14 cellular contexts compared by ENCODE assay signal in genomic region chr15:64754663-64755426, GRCh38. TPM values are rescaled to one million over a fixed set of nuclear protein-coding genes. Genes with fewer than 3 reads are reported as not detected.
DNase-seq lines count a peak whose midpoint lies in the region; ATAC-seq and TF ChIP-seq lines count a peak whose summit lies in the region.
"Had no signal": no experiment of that assay in that cellular context is flagged by ENCODE, and none has a peak within 500 bp of the region (broad histone marks: within the 10 kb centered on the region; RNA-seq: fewer than 3 reads in every experiment).

No MANE protein-coding gene starts in this region.

- H3K4me1 ChIP-seq in aorta (ENCODE audit: control insufficient read depth in 1 of 2, insufficient read depth in 2 of 2, low read length in 2 of 2) (no peaks in the 10 kb centered on the region), MM.1S (ENCODE audit: low read length) (no peaks in the 10 kb centered on the region)

- H3K9me3 ChIP-seq in aorta (ENCODE audit: control insufficient read depth, low read length), result no peaks in the 10 kb centered on the region
- H3K9me3 ChIP-seq in MM.1S (replicated peaks; ENCODE audit: insufficient read depth, low read length), result no peaks in the 10 kb centered on the region

- H3K4me3 ChIP-seq in aorta (ENCODE audit: low read length in 2 of 2), result no peak overlapping the region
- no peak overlapping the region for H3K4me3 ChIP-seq in MM.1S (ENCODE audit: low read length)
- H3K4me3 ChIP-seq: hepatocyte had no signal

- no peak overlapping the region for H3K4me2 ChIP-seq in MM.1S (ENCODE audit: low read depth, low read length)
- H3K4me2 ChIP-seq: hepatocyte had no signal

- ATAC-seq in Right ventricle myocardium inferior, result peak; percentile 41
- peak; percentile 66 for ATAC-seq in HG03196 (IDR thresholded peaks at IDR 0.05; ENCODE audit: unreplicated experiment)
- ATAC-seq in Right ventricle myocardium superior (ENCODE audit: poor library complexity), result peak; percentile 35
- peak; percentile 44 for ATAC-seq in aorta (ENCODE audit: low FRiP score)
- ATAC-seq in HG03439 (IDR thresholded peaks at IDR 0.05; ENCODE audit: unreplicated experiment), result no peak
- ATAC-seq: SK-N-SH treated with all-trans-retinoic acid at 6 μM for 48 hours had no signal

- no peak for TF ChIP-seq CTCF in MM.1S (IDR thresholded peaks at IDR 0.05; ENCODE audit: low read length)

- H3K27ac ChIP-seq in aorta (ENCODE audit: low read depth in 1 of 2, low read length in 2 of 2) (no peak overlapping the region), MM.1S (ENCODE audit: low read length) (no peak overlapping the region)
- H3K27ac ChIP-seq: hepatocyte had no signal

- intact Hi-C loops in Right ventricle myocardium inferior (cut with DNase I), result no loop called here
- intact Hi-C loops in cardiac septum (cut with DNase I), result no loop called here
- intact Hi-C loops in Right ventricle myocardium superior (cut with DNase I), result no loop called here
- intact Hi-C loops in aorta (cut with DNase I), result no loop called here

- peak; percentile 55 for DNase-seq in Right ventricle myocardium inferior (ENCODE audit: missing footprints)
- DNase-seq in cardiac septum (ENCODE audit: low spot score), result no peak
- DNase-seq in Right ventricle myocardium superior, result no peak
- no peak for DNase-seq in aorta
- no peak for DNase-seq in effector CD4-positive, alpha-beta T cell
- no peak for DNase-seq in MM.1S
- DNase-seq: 8988T; activated CD4-positive, alpha-beta T cell treated with anti-CD3 and anti-CD28 coated beads, Interleukin-2, amount 50 U/mL, for 4 hours; NCI-H1092; NCI-H69 had no signal

- no peaks in the 10 kb centered on the region for H3K79me2 ChIP-seq in MM.1S (ENCODE audit: low read length)
- H3K79me2 ChIP-seq: hepatocyte had no signal

- no peaks in the 10 kb centered on the region for H4K20me1 ChIP-seq in MM.1S (ENCODE audit: insufficient read depth, low read length)

- no peaks in the 10 kb centered on the region for H3K27me3 ChIP-seq in aorta (ENCODE audit: control insufficient read depth in 1 of 2, insufficient read depth in 2 of 2, low read length in 1 of 2)
- H3K27me3 ChIP-seq in MM.1S (replicated peaks; ENCODE audit: insufficient read depth, low read length), result peaks cover 8% of the 10 kb centered on the region
- H3K27me3 ChIP-seq: hepatocyte had no signal

- WGBS in aorta, 2 donors, result 53 to 55% methylated on average over 14 of the region's 14 CpGs

- H2AFZ ChIP-seq in MM.1S (ENCODE audit: low read length), result no peak overlapping the region
- H2AFZ ChIP-seq: hepatocyte had no signal

- H3F3A ChIP-seq in MM.1S (ENCODE audit: insufficient read depth, low read length), result no peaks in the 10 kb centered on the region

- H3K36me3 ChIP-seq in aorta (ENCODE audit: control insufficient read depth in 1 of 2, insufficient read depth in 2 of 2, low read length in 1 of 2), result no peaks in the 10 kb centered on the region
- no peaks in the 10 kb centered on the region for H3K36me3 ChIP-seq in MM.1S (replicated peaks; ENCODE audit: insufficient read depth, low read length)

- H3K9ac ChIP-seq in MM.1S (ENCODE audit: low read length), result no peak overlapping the region

- no peaks in the 10 kb centered on the region for H3K9me2 ChIP-seq in MM.1S (replicated peaks; ENCODE audit: insufficient read depth, low read length)

RNA-seq across cellular contexts. Expression of gene RBPMS2, which starts 20.5 kb away (rescaled TPM):
- total RNA-seq in Right ventricle myocardium inferior, result 255 TPM
- total RNA-seq in cardiac septum, result 242 TPM
- total RNA-seq in Right ventricle myocardium superior, result 215 TPM
- total RNA-seq in aorta, result 1 to 10 TPM; 6.9 to 9.9 TPM
- 1 to 10 TPM in 1 of 2 donors, under 1 TPM in 1; 0.51 to 1.0 TPM for polyA plus RNA-seq in aorta

Comparison
In these comparisons a context has a peak if more than half of its experiments do, and no peak if none do; other contexts are left out.
1. RNA of gene RBPMS2, which starts 20.5 kb away (total RNA-seq): 255 TPM in Right ventricle myocardium inferior (single experiment), 242 TPM in cardiac septum (single experiment) and 215 TPM in Right ventricle myocardium superior (single experiment); 6.9 to 9.9 TPM in aorta; every median in the first group is over 10 times any median in the second.